13 cellular contexts compared by ENCODE assay signal in the genomic region with DNA sequence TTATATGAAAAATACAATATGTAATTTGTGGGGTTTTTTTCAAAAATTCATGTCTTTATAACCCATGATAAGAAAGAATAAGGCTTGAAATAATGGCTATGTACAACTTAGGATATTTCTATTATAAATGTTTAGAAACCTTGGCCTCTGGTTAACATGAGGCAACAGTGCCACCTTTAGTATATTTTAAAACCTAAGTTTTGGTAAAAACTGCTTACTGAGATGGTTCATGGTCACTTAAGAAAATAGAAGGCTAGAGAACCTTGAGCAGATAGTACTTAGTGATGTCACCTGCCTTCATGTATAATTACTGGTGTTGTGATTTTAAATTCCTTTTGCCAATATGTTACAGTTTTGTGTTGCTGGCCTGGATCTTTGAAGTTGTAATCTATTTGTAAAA.
DNase-seq lines count a peak whose midpoint lies in the region; ATAC-seq, FAIRE-seq and TF ChIP-seq lines count a peak whose summit lies in the region.
"Had no signal": no experiment of that assay in that cellular context is flagged by ENCODE, and none has a peak within 500 bp of the region (broad histone marks: within the 10 kb centered on the region; RNA-seq: fewer than 3 reads in every experiment).

No MANE protein-coding gene starts in this region.

- H3K4me1 ChIP-seq in K562 (replicated peaks in 1 of 2; ENCODE audit: control insufficient read depth in 2 of 2, insufficient read depth in 2 of 2, low read length in 2 of 2), result peaks cover 3 to 5% of the 10 kb centered on the region in 2 experiments; a peak in 3 of 5 replicates
- H3K4me1 ChIP-seq: thyroid gland had no signal

- POLR2A ChIA-PET in K562 (lab: Yijun Ruan, JAX), result no interaction called here

- no peak overlapping the region for H3K27ac ChIP-seq in K562 (ENCODE audit: extremely low read depth, low read depth, low read length)
- H3K27ac ChIP-seq: thyroid gland had no signal

- no peaks in the 10 kb centered on the region for H4K20me1 ChIP-seq in K562 (replicated peaks; ENCODE audit: control insufficient read depth, insufficient read depth, low read length)

- TF ChIP-seq CTCF in NB4 (IDR thresholded peaks at IDR 0.05; ENCODE audit: low read depth, low read length) (no peak), K562 (IDR thresholded peaks at IDR 0.05 in 2 of 3, conservative IDR thresholded peaks at IDR 0.05 in 1 of 3; ENCODE audit: insufficient read depth in 2 of 3, low read depth in 1 of 3, low read length in 3 of 3) (peak in 2 of 3 experiments; percentile 10 to 56; a peak in 2 of 6 replicates)

- H3K4me3 ChIP-seq in NB4 (ENCODE audit: low read depth, low read length) (no peak overlapping the region), K562 (no peak overlapping the region)
- H3K4me3 ChIP-seq: thyroid gland had no signal

- peak; percentile 7 for DNase-seq in NCI-H748 (lab: John Stamatoyannopoulos, UW; ENCODE audit: unreplicated experiment)
- no peak for DNase-seq in NCI-H748 treated with DMSO at 0.1 percent for 48 hours (lab: John Stamatoyannopoulos, UW)
- peak; percentile 45 for DNase-seq in NB4 (ENCODE audit: low read depth)
- DNase-seq in K562 (ENCODE audit: extremely low read depth in 1 of 4, low spot score in 3 of 4), result peak in 1 of 4 experiments; percentile 28
- peak; percentile 11 for DNase-seq in renal cortical epithelial cell (ENCODE audit: low read depth)
- DNase-seq in DMS79 (lab: John Stamatoyannopoulos, UW), result no peak
- DNase-seq in activated CD8-positive, alpha-beta memory T cell treated with anti-CD3 and anti-CD28 coated beads, Interleukin-2, amount 50 U/mL, for 4 hours, result no peak
- DNase-seq: DMS 273 treated with DMSO at 0.1 percent for 48 hours, left cardiac atrium, NCI-H82, thyroid gland had no signal

- peak; percentile 32 for FAIRE-seq in K562 (lab: Jason Lieb, UNC)
- FAIRE-seq: frontal cortex had no signal

- peak; percentile 39 to 80; a peak in 3 of 4 replicates for TF ChIP-seq RAD21 in K562 (CRISPR knock-in tag; conservative IDR thresholded peaks at IDR 0.05 in 1 of 2, IDR thresholded peaks at IDR 0.05 in 1 of 2)

- no peak overlapping the region for H3K9ac ChIP-seq in K562 (ENCODE audit: insufficient read depth in 1 of 2, low read depth in 2 of 2, low read length in 2 of 2)

- H2AFZ ChIP-seq in K562 (ENCODE audit: low read depth, low read length), result no peak overlapping the region

- no peak overlapping the region for H3K4me2 ChIP-seq in K562 (ENCODE audit: insufficient read depth, low read length)

- no peaks in the 10 kb centered on the region for H3K36me3 ChIP-seq in K562 (ENCODE audit: control insufficient read depth, insufficient read depth, low read length)
- H3K36me3 ChIP-seq: thyroid gland had no signal

- TF ChIP-seq POLR2A in NB4 (IDR thresholded peaks at IDR 0.05; ENCODE audit: extremely low read depth, insufficient read length) (no peak), K562 (conservative IDR thresholded peaks at IDR 0.05) (no peak)

- ATAC-seq in K562 (peak; percentile 54; the same call in 2 of the 3 replicates), GM21515 (IDR thresholded peaks at IDR 0.05; ENCODE audit: unreplicated experiment) (no peak)
- ATAC-seq: left cardiac atrium had no signal

- no peak for TF ChIP-seq EP300 in K562 (IDR thresholded peaks at IDR 0.05; ENCODE audit: low read length)

- no peaks in the 10 kb centered on the region for H3K9me3 ChIP-seq in K562 (replicated peaks; ENCODE audit: control insufficient read depth, insufficient read depth, low read depth, low read length)
- H3K9me3 ChIP-seq: thyroid gland had no signal

- CTCF ChIA-PET in K562 (lab: Yijun Ruan, JAX; ENCODE audit: low intra/inter-chr PET ratio), result interaction anchor here (1.5 kb wide), 1 partner anchor 846 kb away, joined by 3 read pairs; no protein-coding TSS in a partner anchor

- BruUV-seq in K562 (replicated peaks; lab: Mats Ljungman, UMichigan), result no TSS peak

- H3K27me3 ChIP-seq in K562 (ENCODE audit: control insufficient read depth in 2 of 2, insufficient read depth in 2 of 2, low read length in 2 of 2), result no peaks in the 10 kb centered on the region
- H3K27me3 ChIP-seq: thyroid gland had no signal

- H3K79me2 ChIP-seq in K562 (ENCODE audit: control insufficient read depth, insufficient read depth, low read length), result no peaks in the 10 kb centered on the region

- in situ Hi-C loops in K562 (cut with MboI), result no loop called here

- intact Hi-C loops in K562 (cut with micrococcal nuclease), result loop anchor here (5.0 to 10.0 kb wide), 4 partner anchors 73 to 840 kb away; a partner anchor contains a TSS

- no peaks in the 10 kb centered on the region for H3K9me1 ChIP-seq in K562 (ENCODE audit: control insufficient read depth, insufficient read depth, low read length)

TF ChIP-seq in K562, 482 proteins besides CTCF, POLR2A, EP300 and RAD21:
- TF ChIP-seq CBX5 (IDR thresholded peaks at IDR 0.05; ENCODE audit: borderline replicate concordance, low read depth), result no peak
- 0 out of 2 replicates have a peak, but pooled peaks have one; percentile 5 for TF ChIP-seq C11orf30 (IDR thresholded peaks at IDR 0.05; ENCODE audit: low read depth)
- TF ChIP-seq, protein P1, sequence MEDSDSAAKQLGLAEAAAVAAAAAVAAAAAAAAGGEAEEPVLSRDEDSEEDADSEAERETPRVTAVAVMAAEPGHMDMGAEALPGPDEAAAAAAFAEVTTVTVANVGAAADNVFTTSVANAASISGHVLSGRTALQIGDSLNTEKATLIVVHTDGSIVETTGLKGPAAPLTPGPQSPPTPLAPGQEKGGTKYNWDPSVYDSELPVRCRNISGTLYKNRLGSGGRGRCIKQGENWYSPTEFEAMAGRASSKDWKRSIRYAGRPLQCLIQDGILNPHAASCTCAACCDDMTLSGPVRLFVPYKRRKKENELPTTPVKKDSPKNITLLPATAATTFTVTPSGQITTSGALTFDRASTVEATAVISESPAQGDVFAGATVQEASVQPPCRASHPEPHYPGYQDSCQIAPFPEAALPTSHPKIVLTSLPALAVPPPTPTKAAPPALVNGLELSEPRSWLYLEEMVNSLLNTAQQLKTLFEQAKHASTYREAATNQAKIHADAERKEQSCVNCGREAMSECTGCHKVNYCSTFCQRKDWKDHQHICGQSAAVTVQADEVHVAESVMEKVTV (CRISPR knock-in tag; IDR thresholded peaks at IDR 0.05), result peak; percentile 64

Comparison
In these comparisons a context has a peak if more than half of its experiments do, and no peak if none do; other contexts are left out.
1. DNase-seq: peak in NCI-H748 (single experiment), NB4 (single experiment) and renal cortical epithelial cell (single experiment); none in NCI-H748 treated with DMSO at 0.1 percent for 48 hours (single experiment), DMS79 (single experiment) and activated CD8-positive, alpha-beta memory T cell treated with anti-CD3 and anti-CD28 coated beads, Interleukin-2, amount 50 U/mL, for 4 hours (single experiment).